ENCODE assay signal across 18 cellular contexts in genomic region chr1:186894415-186894814, GRCh38.
DNase-seq lines count a peak whose midpoint lies in the region; ATAC-seq and TF ChIP-seq lines count a peak whose summit lies in the region.
"Had no signal": no experiment of that assay in that cellular context is flagged by ENCODE, and none has a peak within 500 bp of the region (broad histone marks: within the 10 kb centered on the region; RNA-seq: fewer than 3 reads in every experiment).

No MANE protein-coding gene starts in this region.

- TF ChIP-seq EP300 in gastroesophageal sphincter (IDR thresholded peaks at IDR 0.05), result no peak

- H3K4me3 ChIP-seq in gastroesophageal sphincter, result no peak overlapping the region
- H3K4me3 ChIP-seq in skeletal muscle cell (ENCODE audit: low read depth, low read length), result no peak overlapping the region

- H3K27ac ChIP-seq in gastroesophageal sphincter, result no peak overlapping the region

- peaks cover 0 to 11% (median 0%) of the 10 kb centered on the region in 3 donors for H3K4me1 ChIP-seq in gastroesophageal sphincter

- intact Hi-C loops in Right ventricle myocardium inferior (cut with DNase I) (no loop called here), cardiac septum (cut with DNase I) (loop anchor here (10.0 kb wide), 1 partner anchor 210 kb away; the partner anchor contains the start of gene PTGS2)

- no peaks in the 10 kb centered on the region for H3K9me3 ChIP-seq in gastroesophageal sphincter
- H3K9me3 ChIP-seq: Caco-2 had no signal

- H3K27me3 ChIP-seq in gastroesophageal sphincter, result no peaks in the 10 kb centered on the region

- TF ChIP-seq CTCF in gastroesophageal sphincter (IDR thresholded peaks at IDR 0.05), result no peak

- peak; percentile 24 for ATAC-seq in Right ventricle myocardium inferior
- ATAC-seq in gastroesophageal sphincter, result peak; percentile 51

- no peak for TF ChIP-seq POLR2A in gastroesophageal sphincter (IDR thresholded peaks at IDR 0.05)

- POLR2A ChIA-PET in HEK293T (lab: Yijun Ruan, JAX), result no interaction called here

- CTCF ChIA-PET in HEK293T (lab: Yijun Ruan, JAX), result no interaction called here

- DNase-seq in Right ventricle myocardium inferior (ENCODE audit: missing footprints) (no peak), cardiac septum (ENCODE audit: low spot score) (no peak), skeletal muscle cell (ENCODE audit: low read depth) (peak; percentile 1), islet precursor cell (no peak), AG20443 (ENCODE audit: low spot score) (no peak), HEK293T (ENCODE audit: extremely low spot score) (no peak), HUDEP-2 (lab: John Stamatoyannopoulos, UW; ENCODE audit: unreplicated experiment in 76 of 76) (no peak)
- DNase-seq: 8988T; Caco-2; CD4-positive, CD25-positive, alpha-beta regulatory T cell; HFFc6; KG1; NCI-H1417 treated with DMSO at 0.1 percent for 48 hours; NCI-H1930; NCI-H345; NCI-H524 treated with DMSO at 0.1 percent for 48 hours; RPMI8226 had no signal

- H3K36me3 ChIP-seq in gastroesophageal sphincter, result no peaks in the 10 kb centered on the region

TF ChIP-seq in HEK293T, 16 proteins besides CTCF, POLR2A, EP300 and RAD21:
- TF ChIP-seq LEF1 (IDR thresholded peaks at IDR 0.05; ENCODE audit: borderline replicate concordance) (no peak), FOXK2 (IDR thresholded peaks at IDR 0.05) (no peak), FOXM1 (IDR thresholded peaks at IDR 0.05; ENCODE audit: borderline replicate concordance) (no peak), ELF4 (IDR thresholded peaks at IDR 0.05) (no peak), ZNF384 (IDR thresholded peaks at IDR 0.05) (no peak), NFRKB (IDR thresholded peaks at IDR 0.05) (no peak)
TF ChIP-seq in HEK293T: peak in this region for 0.
